Comparison of ENCODE assay signal across 7 cellular contexts in the genomic region with DNA sequence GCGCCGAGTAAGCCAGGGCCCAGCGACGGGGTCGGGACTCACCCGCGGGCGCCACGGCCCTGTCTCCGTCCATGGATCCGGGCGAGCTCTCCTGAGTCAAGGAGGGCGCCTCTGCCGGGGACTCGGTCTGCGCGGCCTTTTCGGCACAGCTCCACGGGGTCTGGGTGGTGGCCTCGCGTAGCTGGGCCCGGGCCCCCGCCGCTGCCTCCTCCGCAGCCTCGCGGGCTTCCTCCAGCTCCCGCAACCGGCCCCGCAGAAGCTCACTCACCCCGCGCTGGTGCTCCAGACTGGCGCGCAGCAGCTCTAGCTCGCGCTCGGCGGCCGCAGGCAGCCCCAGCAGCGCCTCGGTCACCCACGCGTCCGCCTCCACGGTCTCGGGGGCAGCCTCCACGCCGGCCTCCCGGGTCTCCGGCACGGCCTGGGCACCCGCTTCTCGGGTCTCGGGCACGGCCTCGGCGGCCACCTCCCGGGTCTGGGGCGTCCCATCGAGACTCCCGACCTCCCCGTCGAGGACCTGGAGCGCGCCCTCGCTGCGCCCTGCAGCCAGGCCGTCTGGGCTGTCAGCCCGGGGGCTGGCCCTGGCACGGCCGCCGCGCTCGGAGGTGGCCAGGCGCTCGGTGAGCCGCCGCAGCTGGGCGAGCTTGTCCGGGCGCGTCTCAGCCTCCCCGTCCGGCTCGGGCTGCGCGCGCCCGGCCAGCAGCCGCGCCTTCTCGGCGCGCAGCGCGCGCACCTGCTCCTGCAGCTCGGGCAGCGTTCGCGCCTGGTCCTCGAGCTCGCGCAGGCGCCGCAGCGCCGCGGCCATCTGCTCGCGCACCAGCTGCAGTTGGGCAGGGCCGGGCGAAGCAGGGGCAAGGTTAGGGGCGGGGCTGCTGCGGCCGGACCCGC. TPM values are rescaled to one million over a fixed set of nuclear protein-coding genes. Genes with fewer than 3 reads are reported as not detected.
DNase-seq lines count a peak whose midpoint lies in the region; ATAC-seq and TF ChIP-seq lines count a peak whose summit lies in the region.

No MANE protein-coding gene starts in this region.

- no peak overlapping the region for H3K4me3 Mint-ChIP-seq in neural crest cell

- H3K9me3 Mint-ChIP-seq in neural crest cell: no peaks in the 10 kb centered on the region

- peaks cover 8% of the 10 kb centered on the region for H3K4me1 ChIP-seq in HUES48 (ENCODE audit: control insufficient read depth, insufficient read depth, low read length)

- H3K27ac ChIP-seq in HUES48 (ENCODE audit: low read depth, low read length) (no peak overlapping the region), SK-N-MC (no peak overlapping the region)

- peak; percentile 73 for DNase-seq in GM03348 (ENCODE audit: low spot score)
- no peak for DNase-seq in SK-N-MC (ENCODE audit: low read depth, low spot score)
- peak; percentile 30 to 69 for DNase-seq in erythroblast (lab: John Stamatoyannopoulos, UW)
- peak; percentile 37 for DNase-seq in neural crest cell (ENCODE audit: low read depth, low spot score)
- DNase-seq in putamen (ENCODE audit: low spot score): no peak

- H3K4me3 ChIP-seq in HUES48 (ENCODE audit: low read depth, low read length): peak overlapping the region; percentile 65
- peak overlapping the region; percentile 57 for H3K4me3 ChIP-seq in SK-N-MC

- H3K27me3 ChIP-seq in HUES48 (ENCODE audit: control insufficient read depth, insufficient read depth, low read length): peaks cover 37% of the 10 kb centered on the region

- H3K4me1 Mint-ChIP-seq in neural crest cell: no peaks in the 10 kb centered on the region

- H3K9me3 ChIP-seq in HUES48 (ENCODE audit: control insufficient read depth, insufficient read depth, low read length): no peaks in the 10 kb centered on the region
- H3K9me3 ChIP-seq in SK-N-MC (ENCODE audit: low read depth, low read length): no peaks in the 10 kb centered on the region

- H3K9ac ChIP-seq in HUES48 (ENCODE audit: low read depth, low read length) (no peak overlapping the region), SK-N-MC (ENCODE audit: insufficient read length) (no peak overlapping the region)

- ATAC-seq in GM21528 (IDR thresholded peaks at IDR 0.05; ENCODE audit: low FRiP score, unreplicated experiment): no peak

- no peaks in the 10 kb centered on the region for H3K36me3 ChIP-seq in HUES48 (ENCODE audit: control insufficient read depth, insufficient read depth, low read length)
- no peaks in the 10 kb centered on the region for H3K36me3 ChIP-seq in SK-N-MC (ENCODE audit: insufficient read depth, low read length)

- no peaks in the 10 kb centered on the region for H3K36me3 Mint-ChIP-seq in neural crest cell (ENCODE audit: low read depth)

- H3K27me3 Mint-ChIP-seq in neural crest cell (ENCODE audit: low read depth): peaks cover 79% of the 10 kb centered on the region

- no peak overlapping the region for H3K27ac Mint-ChIP-seq in neural crest cell (ENCODE audit: unreplicated experiment)

- TF ChIP-seq POLR2A in erythroblast (IDR thresholded peaks at IDR 0.05; ENCODE audit: low read length): no peak

- no peak for TF ChIP-seq CTCF in neural crest cell (conservative IDR thresholded peaks at IDR 0.05)

RNA-seq across cellular contexts. Expression of a gene that starts 8.4 kb away (rescaled TPM):
- total RNA-seq in neural crest cell: 0.66 and 0.77 TPM in 2 replicates

RNA-seq across cellular contexts. Expression of a gene that starts 13.4 kb away (rescaled TPM):
- 1,577 and 1,634 TPM in 2 replicates for total RNA-seq in neural crest cell

RNA-seq across cellular contexts. Expression of a gene that starts 13.5 kb away (rescaled TPM):
- total RNA-seq in neural crest cell: 50.9 and 51.8 TPM in 2 replicates

RNA-seq across cellular contexts. Expression of a gene that starts 26.5 kb away (rescaled TPM):
- total RNA-seq in neural crest cell: 64.5 and 68.5 TPM in 2 replicates

RNA-seq across cellular contexts. Expression of a gene that starts 29.3 kb away (rescaled TPM):
- total RNA-seq in neural crest cell: not detected in 2 replicates

Comparison
In these comparisons a context has a peak if more than half of its experiments do, and no peak if none do; other contexts are left out.
1. DNase-seq: peak in GM03348 (single experiment), erythroblast (2 of 2) and neural crest cell (single experiment); none in SK-N-MC (single experiment) and putamen (single experiment).